8 cellular contexts compared by ENCODE assay signal in genomic region chr2:47072018-47072691, GRCh38.
DNase-seq lines count a peak whose midpoint lies in the region; ATAC-seq lines count a peak whose summit lies in the region.

No MANE protein-coding gene starts in this region.

- WGBS in urinary bladder, result 48% methylated on average over 28 of the region's 28 CpGs

- ATAC-seq in HG03097 (IDR thresholded peaks at IDR 0.05; ENCODE audit: low FRiP score, unreplicated experiment) (no peak), GM21737 (IDR thresholded peaks at IDR 0.05; ENCODE audit: unreplicated experiment) (no peak)

- H3K9ac ChIP-seq in duodenal mucosa (ENCODE audit: low read depth in 1 of 2, low read length in 2 of 2), result peak overlapping the region in 1 of 2 donors; percentile 40
- peak overlapping the region; percentile 17 to 28 for H3K9ac ChIP-seq in mucosa of rectum (ENCODE audit: low read depth in 1 of 2, low read length in 2 of 2)

- DNase-seq in GM03348 (ENCODE audit: low spot score) (peak; percentile 94), NOMO-1 (lab: John Stamatoyannopoulos, UW; ENCODE audit: unreplicated experiment in 2 of 2) (peak; percentile 63 to 67), NCI-H446 (lab: John Stamatoyannopoulos, UW) (no peak)

- H3K4me1 ChIP-seq in duodenal mucosa (ENCODE audit: control insufficient read depth in 1 of 2, insufficient read depth in 2 of 2, low read length in 2 of 2) (peaks cover 61 to 68% of the 10 kb centered on the region in 2 donors), mucosa of rectum (ENCODE audit: control insufficient read depth in 2 of 2, insufficient read depth in 2 of 2, low read length in 2 of 2) (peaks cover 52 to 67% of the 10 kb centered on the region in 2 donors), urinary bladder (ENCODE audit: insufficient read depth) (peaks cover 2% of the 10 kb centered on the region)

- H3K27me3 ChIP-seq in duodenal mucosa (ENCODE audit: control insufficient read depth in 1 of 2, insufficient read depth in 2 of 2, low read length in 2 of 2) (no peaks in the 10 kb centered on the region), mucosa of rectum (ENCODE audit: control insufficient read depth in 2 of 2, insufficient read depth in 2 of 2, low read length in 2 of 2) (no peaks in the 10 kb centered on the region)

- H3K27ac ChIP-seq in duodenal mucosa (ENCODE audit: low read depth, low read length) (peak overlapping the region; percentile 78), mucosa of rectum (ENCODE audit: low read depth in 2 of 2, low read length in 2 of 2) (peak overlapping the region; percentile 84 to 89), urinary bladder (ENCODE audit: low read depth) (peak overlapping the region; percentile 46)

- no peaks in the 10 kb centered on the region for H3K9me3 ChIP-seq in duodenal mucosa (ENCODE audit: control insufficient read depth in 1 of 2, low read length in 2 of 2)
- no peaks in the 10 kb centered on the region for H3K9me3 ChIP-seq in mucosa of rectum (ENCODE audit: control insufficient read depth in 2 of 2, low read length in 2 of 2)

- H3K4me3 ChIP-seq in duodenal mucosa (ENCODE audit: low read depth in 1 of 2, low read length in 2 of 2), result no peak overlapping the region
- no peak overlapping the region for H3K4me3 ChIP-seq in mucosa of rectum (ENCODE audit: low read length in 2 of 2)
- H3K4me3 ChIP-seq in urinary bladder (ENCODE audit: low read depth, low read length), result no peak overlapping the region

- H3K36me3 ChIP-seq in duodenal mucosa (ENCODE audit: control insufficient read depth in 1 of 2, insufficient read depth in 2 of 2, low read length in 2 of 2) (peaks cover 0 to 19% of the 10 kb centered on the region in 2 donors), mucosa of rectum (ENCODE audit: control insufficient read depth in 2 of 2, insufficient read depth in 2 of 2, low read length in 2 of 2) (peaks cover 0 to 5% of the 10 kb centered on the region in 2 donors), urinary bladder (ENCODE audit: insufficient read depth) (peaks cover 2% of the 10 kb centered on the region)

Comparison
In these comparisons a context has a peak if more than half of its experiments do, and no peak if none do; other contexts are left out.
1. DNase-seq: peak in GM03348 (single experiment) and NOMO-1 (2 of 2); none in NCI-H446 (0 of 2).
2. Peak in every context shown above with its lines, with median percentiles within 50 percentile points of each other: H3K27ac ChIP-seq.